In the genomic region with DNA sequence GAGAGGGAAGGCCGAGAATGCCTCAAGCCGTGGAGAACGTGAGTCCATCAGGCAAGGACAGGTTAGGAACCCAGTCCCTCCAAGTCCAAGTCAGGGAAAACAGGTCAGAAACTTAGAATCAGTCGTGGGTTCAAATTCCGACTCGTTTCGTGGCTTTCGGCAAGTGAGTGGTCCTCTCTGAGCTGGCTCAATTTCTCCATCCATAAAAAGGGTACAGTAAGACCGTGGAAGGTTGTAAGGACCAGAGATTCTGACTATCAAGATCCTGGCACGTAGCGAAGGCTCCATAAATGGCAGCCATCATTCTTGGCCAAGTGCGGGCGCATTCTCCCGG, we compare ENCODE assay signal across 8 cellular contexts. TPM values are rescaled to one million over a fixed set of nuclear protein-coding genes. Genes with fewer than 3 reads are reported as not detected.
DNase-seq lines count a peak whose midpoint lies in the region; ATAC-seq and TF ChIP-seq lines count a peak whose summit lies in the region.

No MANE protein-coding gene starts in this region.

- H3K9me3 ChIP-seq in BLaER1 (no peaks in the 10 kb centered on the region), KOPT-K1 (ENCODE audit: insufficient read depth, low read length, poor library complexity, severe bottlenecking) (no peaks in the 10 kb centered on the region)

- H3K27me3 Mint-ChIP-seq in dendritic cell treated with granulocyte-macrophage colony-stimulating factor and Interleukin-4, amounts not matched to agents 40 ng/mL and 50 ng/mL, for 4 days, result peaks cover 66% of the 10 kb centered on the region
- peaks cover 19% of the 10 kb centered on the region for H3K27me3 Mint-ChIP-seq in nephron progenitor cell (ENCODE audit: low read depth, poor library complexity)

- no peak for ATAC-seq in HG02759 (IDR thresholded peaks at IDR 0.05; ENCODE audit: unreplicated experiment)

- intact Hi-C loops in dendritic cell treated with granulocyte-macrophage colony-stimulating factor and Interleukin-4, amounts not matched to agents 40 ng/mL and 50 ng/mL, for 4 days (cut with micrococcal nuclease), result no loop called here
- intact Hi-C loops in lower leg skin (cut with DNase I; ENCODE audit: low total_unique reads), result no loop called here

- H3K4me3 ChIP-seq in BLaER1, result peak overlapping the region; percentile 87
- no peak overlapping the region for H3K4me3 ChIP-seq in lower leg skin (ENCODE audit: low read depth, poor library complexity, severe bottlenecking)

- H3K4me1 ChIP-seq in BLaER1, result peaks cover 18% of the 10 kb centered on the region

- peak overlapping the region; percentile 78 for H3K4me3 Mint-ChIP-seq in dendritic cell treated with granulocyte-macrophage colony-stimulating factor and Interleukin-4, amounts not matched to agents 40 ng/mL and 50 ng/mL, for 4 days
- peak overlapping the region; percentile 78 for H3K4me3 Mint-ChIP-seq in nephron progenitor cell

- DNase-seq in nephron progenitor cell (no peak), HK-2 (ENCODE audit: unreplicated experiment) (no peak), lower leg skin (ENCODE audit: low spot score in 2 of 2) (no peak), NCI-H1092 (lab: John Stamatoyannopoulos, UW) (no peak)

- peaks cover 19% of the 10 kb centered on the region for H3K4me1 Mint-ChIP-seq in dendritic cell treated with granulocyte-macrophage colony-stimulating factor and Interleukin-4, amounts not matched to agents 40 ng/mL and 50 ng/mL, for 4 days (ENCODE audit: low read depth)
- H3K4me1 Mint-ChIP-seq in nephron progenitor cell, result peaks cover 34% of the 10 kb centered on the region

- TF ChIP-seq CTCF in nephron progenitor cell (IDR thresholded peaks at IDR 0.05) (no peak), lower leg skin (IDR thresholded peaks at IDR 0.05) (no peak)

- H3K27ac Mint-ChIP-seq in dendritic cell treated with granulocyte-macrophage colony-stimulating factor and Interleukin-4, amounts not matched to agents 40 ng/mL and 50 ng/mL, for 4 days, result no peak overlapping the region
- no peak overlapping the region for H3K27ac Mint-ChIP-seq in nephron progenitor cell

- H3K27ac ChIP-seq in BLaER1 (peak overlapping the region; percentile 64; the same call in 1 of the 2 replicates), KOPT-K1 (ENCODE audit: low read depth, low read length, poor library complexity, severe bottlenecking) (peak overlapping the region; percentile 70)

- H3K27me3 ChIP-seq in BLaER1, result peaks cover 22% of the 10 kb centered on the region

- 46 to 49% methylated on average over 14 of the region's 14 CpGs for WGBS in lower leg skin, 2 donors

- no peaks in the 10 kb centered on the region for H3K9me3 Mint-ChIP-seq in dendritic cell treated with granulocyte-macrophage colony-stimulating factor and Interleukin-4, amounts not matched to agents 40 ng/mL and 50 ng/mL, for 4 days
- H3K9me3 Mint-ChIP-seq in nephron progenitor cell, result no peaks in the 10 kb centered on the region

- peaks cover 7% of the 10 kb centered on the region for H3K36me3 Mint-ChIP-seq in dendritic cell treated with granulocyte-macrophage colony-stimulating factor and Interleukin-4, amounts not matched to agents 40 ng/mL and 50 ng/mL, for 4 days (ENCODE audit: low read depth)
- peaks cover 3% of the 10 kb centered on the region for H3K36me3 Mint-ChIP-seq in nephron progenitor cell (ENCODE audit: low read depth)

- peak overlapping the region; percentile 91 for H3K4me2 ChIP-seq in BLaER1

- H3K36me3 ChIP-seq in BLaER1 (no peaks in the 10 kb centered on the region), KOPT-K1 (ENCODE audit: insufficient read depth, low read length) (no peaks in the 10 kb centered on the region)

- H3K9ac ChIP-seq in BLaER1, result peak overlapping the region; percentile 79; the same call in 1 of the 2 replicates

- peaks cover 19% of the 10 kb centered on the region for H4K20me1 ChIP-seq in BLaER1

- no peak for TF ChIP-seq POLR2A in lower leg skin (IDR thresholded peaks at IDR 0.05)

RNA-seq across cellular contexts. Expression of a gene that starts 0.6 kb away (rescaled TPM):
- total RNA-seq in lower leg skin, result under 1 TPM; 0.15 to 0.37 (median 0.22) TPM
